1 cellular context compared by ENCODE assay signal in genomic region chr1:20725189-20726106, GRCh38.
TF ChIP-seq lines count a peak whose summit lies in the region.

No MANE protein-coding gene starts in this region.

TF ChIP-seq in K562, 482 proteins besides CTCF, POLR2A, EP300 and RAD21 (continued from another document and continues in another):
- TF ChIP-seq MGA (IDR thresholded peaks at IDR 0.05) (peak; percentile 98), FOXP1 (CRISPR knock-in tag; IDR thresholded peaks at IDR 0.05) (peak; percentile 63; the same call in 1 of the 2 replicates), FOXA3 (CRISPR knock-in tag; conservative IDR thresholded peaks at IDR 0.05 in 1 of 2, IDR thresholded peaks at IDR 0.05 in 1 of 2) (peak in 1 of 2 experiments; percentile 83; a peak in 2 of 4 replicates), ATF3 (IDR thresholded peaks at IDR 0.05) (peak; percentile 31; the same call in 1 of the 2 replicates), ATF3 (CRISPR knock-in tag; conservative IDR thresholded peaks at IDR 0.05) (no peak), SP2 (IDR thresholded peaks at IDR 0.05; ENCODE audit: extremely low read depth, low read depth, low read length, poor library complexity, severe bottlenecking) (no peak), BHLHE40 (IDR thresholded peaks at IDR 0.05; ENCODE audit: low read length) (peak; percentile 49; the same call in 1 of the 2 replicates), ZNF431 (CRISPR knock-in tag; IDR thresholded peaks at IDR 0.05) (peak; percentile 78), ZNF224 (CRISPR knock-in tag; IDR thresholded peaks at IDR 0.05) (no peak), MYBL2 (IDR thresholded peaks at IDR 0.05; ENCODE audit: low read depth) (no peak), MYBL2 (CRISPR knock-in tag; IDR thresholded peaks at IDR 0.05; ENCODE audit: borderline replicate concordance) (peak; percentile 49; the same call in 1 of the 2 replicates), ZBTB1 (CRISPR knock-in tag; IDR thresholded peaks at IDR 0.05; ENCODE audit: borderline replicate concordance, low read depth) (peak; percentile 77; the same call in 1 of the 2 replicates), RAD51 (IDR thresholded peaks at IDR 0.05; ENCODE audit: borderline replicate concordance, low read depth) (no peak), ZNF124 (CRISPR knock-in tag; IDR thresholded peaks at IDR 0.05) (peak; percentile 15; the same call in 1 of the 2 replicates), LCOR (CRISPR knock-in tag; IDR thresholded peaks at IDR 0.05) (peak; percentile 67; the same call in 1 of the 2 replicates), ZNF511 (CRISPR knock-in tag; IDR thresholded peaks at IDR 0.05) (peak; percentile 94; the same call in 1 of the 2 replicates), TEAD1 (CRISPR knock-in tag; IDR thresholded peaks at IDR 0.05) (peak in 1 of 2 experiments; percentile 75; a peak in 2 of 4 replicates)
- TF ChIP-seq, protein P1, sequence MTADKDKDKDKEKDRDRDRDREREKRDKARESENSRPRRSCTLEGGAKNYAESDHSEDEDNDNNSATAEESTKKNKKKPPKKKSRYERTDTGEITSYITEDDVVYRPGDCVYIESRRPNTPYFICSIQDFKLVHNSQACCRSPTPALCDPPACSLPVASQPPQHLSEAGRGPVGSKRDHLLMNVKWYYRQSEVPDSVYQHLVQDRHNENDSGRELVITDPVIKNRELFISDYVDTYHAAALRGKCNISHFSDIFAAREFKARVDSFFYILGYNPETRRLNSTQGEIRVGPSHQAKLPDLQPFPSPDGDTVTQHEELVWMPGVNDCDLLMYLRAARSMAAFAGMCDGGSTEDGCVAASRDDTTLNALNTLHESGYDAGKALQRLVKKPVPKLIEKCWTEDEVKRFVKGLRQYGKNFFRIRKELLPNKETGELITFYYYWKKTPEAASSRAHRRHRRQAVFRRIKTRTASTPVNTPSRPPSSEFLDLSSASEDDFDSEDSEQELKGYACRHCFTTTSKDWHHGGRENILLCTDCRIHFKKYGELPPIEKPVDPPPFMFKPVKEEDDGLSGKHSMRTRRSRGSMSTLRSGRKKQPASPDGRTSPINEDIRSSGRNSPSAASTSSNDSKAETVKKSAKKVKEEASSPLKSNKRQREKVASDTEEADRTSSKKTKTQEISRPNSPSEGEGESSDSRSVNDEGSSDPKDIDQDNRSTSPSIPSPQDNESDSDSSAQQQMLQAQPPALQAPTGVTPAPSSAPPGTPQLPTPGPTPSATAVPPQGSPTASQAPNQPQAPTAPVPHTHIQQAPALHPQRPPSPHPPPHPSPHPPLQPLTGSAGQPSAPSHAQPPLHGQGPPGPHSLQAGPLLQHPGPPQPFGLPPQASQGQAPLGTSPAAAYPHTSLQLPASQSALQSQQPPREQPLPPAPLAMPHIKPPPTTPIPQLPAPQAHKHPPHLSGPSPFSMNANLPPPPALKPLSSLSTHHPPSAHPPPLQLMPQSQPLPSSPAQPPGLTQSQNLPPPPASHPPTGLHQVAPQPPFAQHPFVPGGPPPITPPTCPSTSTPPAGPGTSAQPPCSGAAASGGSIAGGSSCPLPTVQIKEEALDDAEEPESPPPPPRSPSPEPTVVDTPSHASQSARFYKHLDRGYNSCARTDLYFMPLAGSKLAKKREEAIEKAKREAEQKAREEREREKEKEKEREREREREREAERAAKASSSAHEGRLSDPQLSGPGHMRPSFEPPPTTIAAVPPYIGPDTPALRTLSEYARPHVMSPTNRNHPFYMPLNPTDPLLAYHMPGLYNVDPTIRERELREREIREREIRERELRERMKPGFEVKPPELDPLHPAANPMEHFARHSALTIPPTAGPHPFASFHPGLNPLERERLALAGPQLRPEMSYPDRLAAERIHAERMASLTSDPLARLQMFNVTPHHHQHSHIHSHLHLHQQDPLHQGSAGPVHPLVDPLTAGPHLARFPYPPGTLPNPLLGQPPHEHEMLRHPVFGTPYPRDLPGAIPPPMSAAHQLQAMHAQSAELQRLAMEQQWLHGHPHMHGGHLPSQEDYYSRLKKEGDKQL (CRISPR knock-in tag; IDR thresholded peaks at IDR 0.05; ENCODE audit: borderline replicate concordance) = 0 out of 2 replicates have a peak, but pooled peaks have one; percentile 37
- TF ChIP-seq, protein P2, sequence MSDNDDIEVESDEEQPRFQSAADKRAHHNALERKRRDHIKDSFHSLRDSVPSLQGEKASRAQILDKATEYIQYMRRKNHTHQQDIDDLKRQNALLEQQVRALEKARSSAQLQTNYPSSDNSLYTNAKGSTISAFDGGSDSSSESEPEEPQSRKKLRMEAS (CRISPR knock-in tag; IDR thresholded peaks at IDR 0.05) = peak; percentile 99
- TF ChIP-seq, protein P3, sequence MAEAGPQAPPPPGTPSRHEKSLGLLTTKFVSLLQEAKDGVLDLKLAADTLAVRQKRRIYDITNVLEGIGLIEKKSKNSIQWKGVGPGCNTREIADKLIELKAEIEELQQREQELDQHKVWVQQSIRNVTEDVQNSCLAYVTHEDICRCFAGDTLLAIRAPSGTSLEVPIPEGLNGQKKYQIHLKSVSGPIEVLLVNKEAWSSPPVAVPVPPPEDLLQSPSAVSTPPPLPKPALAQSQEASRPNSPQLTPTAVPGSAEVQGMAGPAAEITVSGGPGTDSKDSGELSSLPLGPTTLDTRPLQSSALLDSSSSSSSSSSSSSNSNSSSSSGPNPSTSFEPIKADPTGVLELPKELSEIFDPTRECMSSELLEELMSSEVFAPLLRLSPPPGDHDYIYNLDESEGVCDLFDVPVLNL (CRISPR knock-in tag; IDR thresholded peaks at IDR 0.05; ENCODE audit: low read depth) = peak; percentile 45; the same call in 1 of the 2 replicates
- TF ChIP-seq, protein P4, sequence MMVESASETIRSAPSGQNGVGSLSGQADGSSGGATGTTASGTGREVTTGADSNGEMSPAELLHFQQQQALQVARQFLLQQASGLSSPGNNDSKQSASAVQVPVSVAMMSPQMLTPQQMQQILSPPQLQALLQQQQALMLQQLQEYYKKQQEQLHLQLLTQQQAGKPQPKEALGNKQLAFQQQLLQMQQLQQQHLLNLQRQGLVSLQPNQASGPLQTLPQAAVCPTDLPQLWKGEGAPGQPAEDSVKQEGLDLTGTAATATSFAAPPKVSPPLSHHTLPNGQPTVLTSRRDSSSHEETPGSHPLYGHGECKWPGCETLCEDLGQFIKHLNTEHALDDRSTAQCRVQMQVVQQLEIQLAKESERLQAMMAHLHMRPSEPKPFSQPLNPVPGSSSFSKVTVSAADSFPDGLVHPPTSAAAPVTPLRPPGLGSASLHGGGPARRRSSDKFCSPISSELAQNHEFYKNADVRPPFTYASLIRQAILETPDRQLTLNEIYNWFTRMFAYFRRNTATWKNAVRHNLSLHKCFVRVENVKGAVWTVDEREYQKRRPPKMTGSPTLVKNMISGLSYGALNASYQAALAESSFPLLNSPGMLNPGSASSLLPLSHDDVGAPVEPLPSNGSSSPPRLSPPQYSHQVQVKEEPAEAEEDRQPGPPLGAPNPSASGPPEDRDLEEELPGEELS (CRISPR knock-in tag; IDR thresholded peaks at IDR 0.05; ENCODE audit: borderline replicate concordance) = peak; percentile 97; the same call in 1 of the 2 replicates
